15 cellular contexts compared by ENCODE assay signal in the genomic region with DNA sequence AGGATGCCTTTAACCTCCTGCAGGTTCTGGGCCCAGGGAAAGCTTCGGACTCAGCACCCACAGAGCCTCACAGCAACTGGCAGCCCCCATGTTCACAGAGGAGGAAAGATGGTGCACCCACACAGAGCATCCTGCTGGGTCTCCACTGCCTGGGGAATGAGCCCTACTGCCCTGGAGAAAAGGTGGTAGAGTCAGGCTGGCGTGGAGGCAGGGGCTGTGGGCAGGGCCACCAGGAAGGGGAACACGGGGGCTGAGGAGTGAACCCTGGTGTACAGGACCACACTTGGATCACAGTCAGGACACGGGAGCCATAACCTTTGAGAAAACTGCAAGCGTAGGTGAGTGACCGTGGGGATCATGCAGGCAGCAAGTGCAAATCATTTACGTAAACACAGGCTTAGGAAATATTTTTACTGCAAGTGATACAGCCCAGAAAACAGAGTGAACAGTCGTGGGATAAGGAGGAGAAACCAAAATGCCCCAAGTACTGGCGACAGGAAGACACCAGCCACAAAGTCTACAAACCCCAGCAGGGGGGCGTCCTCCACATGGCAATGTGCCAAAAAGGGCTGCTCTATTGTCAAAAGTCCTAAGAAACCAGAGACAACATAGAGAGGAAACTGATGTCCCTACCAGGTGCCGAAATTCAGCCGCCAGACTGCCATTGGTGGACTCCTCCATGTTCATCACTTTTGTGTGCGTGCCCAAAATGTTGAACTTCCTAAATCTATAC. TPM values are rescaled to one million over a fixed set of nuclear protein-coding genes. Genes with fewer than 3 reads are reported as not detected.
DNase-seq lines count a peak whose midpoint lies in the region; ATAC-seq, FAIRE-seq and TF ChIP-seq lines count a peak whose summit lies in the region.
"Had no signal": no experiment of that assay in that cellular context is flagged by ENCODE, and none has a peak within 500 bp of the region (broad histone marks: within the 10 kb centered on the region; RNA-seq: fewer than 3 reads in every experiment).

No MANE protein-coding gene starts in this region.

- H3K4me3 ChIP-seq in A673 (ENCODE audit: low read depth, low read length, poor library complexity, severe bottlenecking) (no peak overlapping the region), Loucy (ENCODE audit: low read length, poor library complexity, severe bottlenecking) (peak overlapping the region; percentile 2), GM12878 (no peak overlapping the region)
- no peak overlapping the region for H3K4me3 ChIP-seq in CD4-positive, CD25-positive, alpha-beta regulatory T cell (ENCODE audit: low read depth, low read length)
- H3K4me3 ChIP-seq: gastrocnemius medialis, GM23248, thoracic aorta had no signal

- H3K4me3 Mint-ChIP-seq in CD4-positive, CD25-positive, alpha-beta regulatory T cell = no peak overlapping the region
- H3K4me3 Mint-ChIP-seq in Calu3 (ENCODE audit: low read depth, unreplicated experiment) = no peak overlapping the region
- H3K4me3 Mint-ChIP-seq: natural killer cell treated with Interleukin-12 subunit alpha and Interleukin-12 subunit beta and Interleukin-15 and Interleukin-18, amount 100 ng/mL, for 72 hours had no signal

- in situ Hi-C loops in GM12878 (cut with MboI) = no loop called here

- ATAC-seq in CD4-positive, CD25-positive, alpha-beta regulatory T cell (ENCODE audit: low read depth in 2 of 2) = no peak
- no peak for ATAC-seq in GM12878
- ATAC-seq in GM18520 (IDR thresholded peaks at IDR 0.05; ENCODE audit: unreplicated experiment) = no peak
- ATAC-seq: gastrocnemius medialis; left colon; natural killer cell treated with Interleukin-12 subunit alpha and Interleukin-12 subunit beta and Interleukin-15 and Interleukin-18, amount 100 ng/mL, for 72 hours had no signal

- SMC1A ChIA-PET in GM12878 (lab: Charles Lee; ENCODE audit: uncharacterized antibody, unreplicated experiment) = interaction anchor here (1.2 kb wide), 1 partner anchor 21 kb away, joined by 6 read pairs; no protein-coding TSS in a partner anchor

- WGBS in GM12878 (ENCODE audit: insufficient coverage, insufficient replicate concordance, low lambda C conversion rate, missing lambda C conversion rate) = 90% methylated on average over 13 of the region's 13 CpGs

- no peak overlapping the region for H2AFZ ChIP-seq in Loucy (ENCODE audit: low read length)
- H2AFZ ChIP-seq in GM12878 (ENCODE audit: control insufficient read depth, low read depth, low read length) = no peak overlapping the region
- H2AFZ ChIP-seq: GM23248 had no signal

- peak overlapping the region in 2 of 3 donors; percentile 32 to 42 for H3K27ac Mint-ChIP-seq in CD4-positive, CD25-positive, alpha-beta regulatory T cell
- no peak overlapping the region for H3K27ac Mint-ChIP-seq in Calu3 (ENCODE audit: unreplicated experiment)

- H4K20me1 ChIP-seq in Loucy (ENCODE audit: insufficient read depth, low read length, poor library complexity, severe bottlenecking) (no peaks in the 10 kb centered on the region), GM12878 (ENCODE audit: control insufficient read depth, insufficient read depth) (peaks cover 9% of the 10 kb centered on the region)

- DNase-seq in A673 (ENCODE audit: low spot score) (peak; percentile 88), GM12878 (ENCODE audit: low read depth, low spot score) (no peak), NCI-H774 (lab: John Stamatoyannopoulos, UW) (no peak), Calu3 (no peak)
- DNase-seq in CD4-positive, CD25-positive, alpha-beta regulatory T cell = no peak
- DNase-seq: activated CD8-positive, alpha-beta memory T cell treated with anti-CD3 and anti-CD28 coated beads for 24 hours; gastrocnemius medialis; GM23248; left colon; NCI-H1092 had no signal

- TF ChIP-seq RAD21 in GM12878 (IDR thresholded peaks at IDR 0.05; ENCODE audit: insufficient read depth, low read depth, low read length) = no peak

- RAD21 ChIA-PET in GM12878 (lab: Charles Lee; ENCODE audit: unreplicated experiment) = no interaction called here

- H3K4me1 ChIP-seq in A673 (ENCODE audit: insufficient read depth, low read length, poor library complexity, severe bottlenecking) (peaks cover 6% of the 10 kb centered on the region), Loucy (ENCODE audit: insufficient read depth, low read length, poor library complexity, severe bottlenecking) (peaks cover 21% of the 10 kb centered on the region), GM12878 (ENCODE audit: control insufficient read depth, insufficient read depth, low read length) (no peaks in the 10 kb centered on the region)
- no peaks in the 10 kb centered on the region for H3K4me1 ChIP-seq in CD4-positive, CD25-positive, alpha-beta regulatory T cell (ENCODE audit: control insufficient read depth, insufficient read depth, low read length, poor library complexity, severe bottlenecking)

- TF ChIP-seq POLR2A in GM12878 (IDR thresholded peaks at IDR 0.05; ENCODE audit: low read depth, low read length) = peak; percentile 42; the same call in 1 of the 2 replicates

- TF ChIP-seq CTCF in A673 (conservative IDR thresholded peaks at IDR 0.05; ENCODE audit: low read depth, low read length) (no peak), Loucy (conservative IDR thresholded peaks at IDR 0.05; ENCODE audit: low read length) (no peak), GM12878 (IDR thresholded peaks at IDR 0.05 in 2 of 3, conservative IDR thresholded peaks at IDR 0.05 in 1 of 3; ENCODE audit: control insufficient read depth in 2 of 3, extremely low read depth in 1 of 3, insufficient read depth in 1 of 3, low read depth in 3 of 3, low read length in 3 of 3) (no peak), Calu3 (IDR thresholded peaks at IDR 0.05; ENCODE audit: unreplicated experiment) (no peak)

- peaks cover 78% of the 10 kb centered on the region for H3K36me3 Mint-ChIP-seq in CD4-positive, CD25-positive, alpha-beta regulatory T cell
- peaks cover 43% of the 10 kb centered on the region for H3K36me3 Mint-ChIP-seq in Calu3 (ENCODE audit: insufficient read depth, unreplicated experiment)

- no peaks in the 10 kb centered on the region for H3K27me3 Mint-ChIP-seq in CD4-positive, CD25-positive, alpha-beta regulatory T cell
- no peaks in the 10 kb centered on the region for H3K27me3 Mint-ChIP-seq in Calu3 (ENCODE audit: unreplicated experiment)
- H3K27me3 Mint-ChIP-seq: natural killer cell treated with Interleukin-12 subunit alpha and Interleukin-12 subunit beta and Interleukin-15 and Interleukin-18, amount 100 ng/mL, for 72 hours had no signal

- no TSS peak for BruUV-seq in A673 (replicated peaks; lab: Mats Ljungman, UMichigan)
- BruUV-seq in GM12878 (replicated peaks; lab: Mats Ljungman, UMichigan) = no TSS peak
- no TSS peak for BruUV-seq in Calu3 (replicated peaks; lab: Mats Ljungman, UMichigan)

- intact Hi-C loops in A673 (cut with micrococcal nuclease; ENCODE audit: unreplicated experiment) = no loop called here
- intact Hi-C loops in GM12878 (cut with micrococcal nuclease; ENCODE audit: unreplicated experiment) = no loop called here
- intact Hi-C loops in Calu3 (cut with micrococcal nuclease; ENCODE audit: unreplicated experiment) = no loop called here

- H3K27me3 ChIP-seq in A673 (replicated peaks; ENCODE audit: insufficient read depth, low read depth, low read length, poor library complexity) (no peaks in the 10 kb centered on the region), Loucy (ENCODE audit: insufficient read depth, low read length, poor library complexity, severe bottlenecking) (no peaks in the 10 kb centered on the region), GM12878 (replicated peaks in 1 of 2; ENCODE audit: control insufficient read depth in 2 of 2, insufficient read depth in 2 of 2, low read length in 1 of 2) (no peaks in the 10 kb centered on the region)
- H3K27me3 ChIP-seq in CD4-positive, CD25-positive, alpha-beta regulatory T cell (ENCODE audit: control insufficient read depth, insufficient read depth, low read length) = no peaks in the 10 kb centered on the region
- H3K27me3 ChIP-seq: gastrocnemius medialis had no signal

- H3K9me3 Mint-ChIP-seq in CD4-positive, CD25-positive, alpha-beta regulatory T cell = no peaks in the 10 kb centered on the region
- H3K9me3 Mint-ChIP-seq in Calu3 (ENCODE audit: low read depth, unreplicated experiment) = no peaks in the 10 kb centered on the region
- H3K9me3 Mint-ChIP-seq: natural killer cell treated with Interleukin-12 subunit alpha and Interleukin-12 subunit beta and Interleukin-15 and Interleukin-18, amount 100 ng/mL, for 72 hours had no signal

- H3K9me2 ChIP-seq in Loucy (replicated peaks; ENCODE audit: low read depth, low read length) = no peaks in the 10 kb centered on the region

- H3K4me2 ChIP-seq in Loucy (ENCODE audit: low read depth, low read length, poor library complexity, severe bottlenecking) (peak overlapping the region; percentile 58), GM12878 (ENCODE audit: control insufficient read depth, insufficient read depth) (no peak overlapping the region)

- H3F3A ChIP-seq in Loucy (ENCODE audit: low read depth) = no peaks in the 10 kb centered on the region

- TF ChIP-seq EP300 in GM12878 (IDR thresholded peaks at IDR 0.05; ENCODE audit: borderline replicate concordance in 1 of 2, control insufficient read depth in 1 of 2, low read depth in 2 of 2, low read length in 2 of 2) = no peak

- peak overlapping the region; percentile 55 for H3K27ac ChIP-seq in A673 (ENCODE audit: low read depth, low read length, poor library complexity, severe bottlenecking)
- peak overlapping the region; percentile 9 for H3K27ac ChIP-seq in CD4-positive, CD25-positive, alpha-beta regulatory T cell (ENCODE audit: insufficient read depth, low read length, poor library complexity, severe bottlenecking)
- no peak overlapping the region for H3K27ac ChIP-seq in GM12878 (ENCODE audit: control insufficient read depth, insufficient read depth)
- H3K27ac ChIP-seq: gastrocnemius medialis, GM23248, thoracic aorta had no signal

- H3K9me3 ChIP-seq in A673 (ENCODE audit: low read depth, low read length, poor library complexity, severe bottlenecking) = no peaks in the 10 kb centered on the region
- H3K9me3 ChIP-seq in CD4-positive, CD25-positive, alpha-beta regulatory T cell (ENCODE audit: control insufficient read depth in 2 of 2, low read length in 2 of 2) = no peaks in the 10 kb centered on the region
- no peaks in the 10 kb centered on the region for H3K9me3 ChIP-seq in Loucy (ENCODE audit: insufficient read depth, low read depth, low read length)
- H3K9me3 ChIP-seq in GM12878 (replicated peaks; ENCODE audit: control insufficient read depth, insufficient read depth, low read length) = no peaks in the 10 kb centered on the region
- H3K9me3 ChIP-seq: gastrocnemius medialis, thoracic aorta had no signal

- H3K79me2 ChIP-seq in Loucy (ENCODE audit: insufficient read depth, low read length) (no peaks in the 10 kb centered on the region), GM12878 (ENCODE audit: control insufficient read depth, insufficient read depth, low read length) (peaks cover 1% of the 10 kb centered on the region)

- peaks cover 9 to 46% (median 28%) of the 10 kb centered on the region in 4 donors for H3K4me1 Mint-ChIP-seq in CD4-positive, CD25-positive, alpha-beta regulatory T cell
- no peaks in the 10 kb centered on the region for H3K4me1 Mint-ChIP-seq in Calu3 (ENCODE audit: low read depth, unreplicated experiment)

- FAIRE-seq in GM12878 (lab: Jason Lieb, UNC) = no peak
- FAIRE-seq: astrocyte had no signal

- peaks cover 67% of the 10 kb centered on the region for H3K36me3 ChIP-seq in A673 (ENCODE audit: insufficient read depth, low read length, poor library complexity, severe bottlenecking)
- peaks cover 99% of the 10 kb centered on the region for H3K36me3 ChIP-seq in CD4-positive, CD25-positive, alpha-beta regulatory T cell (ENCODE audit: control insufficient read depth, insufficient read depth, low read length)
- peaks cover 84% of the 10 kb centered on the region for H3K36me3 ChIP-seq in Loucy (ENCODE audit: insufficient read depth, low read length)
- peaks cover 46 to 85% of the 10 kb centered on the region in 2 experiments for H3K36me3 ChIP-seq in GM12878 (ENCODE audit: control insufficient read depth in 2 of 2, insufficient read depth in 2 of 2, low read length in 1 of 2)

- POLR2A ChIA-PET in A673 (lab: Charles Lee; ENCODE audit: low non-redundant PET) (no interaction called here), GM12878 (lab: Charles Lee) (interaction anchor here (1.3 kb wide), 1 partner anchor 16 kb away, joined by 3 read pairs; no protein-coding TSS in a partner anchor)

- CTCF ChIA-PET in A673 (lab: Charles Lee) = no interaction called here
- CTCF ChIA-PET in GM12878 (lab: Yijun Ruan, JAX) = interaction anchor here (0.5 to 1.1 kb wide), 2 partner anchors 136 to 515 kb away, joined by 3 to 5 read pairs; no protein-coding TSS in a partner anchor
- CTCF ChIA-PET in Calu3 (lab: Charles Lee) = no interaction called here

- H3K9ac ChIP-seq in Loucy (ENCODE audit: low read depth, low read length, poor library complexity, severe bottlenecking) (peak overlapping the region; percentile 38), GM12878 (ENCODE audit: control insufficient read depth, insufficient read depth, low read length) (no peak overlapping the region)
- H3K9ac ChIP-seq: GM23248 had no signal

RNA-seq across cellular contexts. Expression of a gene that starts 27.6 kb away (rescaled TPM):
- total RNA-seq in A673 (2021) (69.5 and 76.5 TPM in 2 replicates), GM12878 (2014; rRNA removed) (266 and 304 TPM in 2 replicates), GM12878 (2014; rRNA removed; fragmentation: Illumina TruSeq; extraction: Trizol) (249 and 277 TPM in 2 replicates), GM12878 (2021) (309 and 336 TPM in 2 replicates), Calu3 (2022) (172 and 324 TPM in 2 replicates)
- 262 TPM for total RNA-seq in CD4-positive, CD25-positive, alpha-beta regulatory T cell
- polyA plus RNA-seq in CD4-positive, CD25-positive, alpha-beta regulatory T cell = 100 to 1,000 TPM; 198 to 331 (median 274) TPM
- 234 and 236 TPM in 2 replicates for total RNA-seq in GM12878 (2013; cell fraction: nucleolus; rRNA removed)
- polyA plus RNA-seq in GM12878 (2011; ENCODE audit: low read depth) = 185 TPM
- polyA plus RNA-seq in GM12878 (2011; rRNA removed) (398 and 422 TPM in 2 replicates), GM12878 (2014; fragmentation: Illumina TruSeq; extraction: Trizol) (337 and 410 TPM in 2 replicates), GM12878 (2014; fragmentation: Nextera tagmentation; extraction: Ambion mirVana) (100 to 1,000 TPM in 1 of 2 experiments, 10 to 100 TPM in 1; 81.8 to 102 TPM), GM12878 (2014; rRNA removed) (243 and 305 TPM in 2 replicates), GM12878 (2016; fragmentation: Nextera tagmentation; extraction: Ambion mirVana) (100 to 1,000 TPM; 318 to 326 TPM)
- polyA plus RNA-seq in GM12878 (2011; cell fraction: cytosol; rRNA removed) = 272 and 306 TPM in 2 replicates
- 395 and 414 TPM in 2 replicates for polyA plus RNA-seq in GM12878 (2011; cell fraction: nucleus; rRNA removed)
- 237 and 268 TPM in 2 replicates for polyA plus RNA-seq in GM12878 (2012)
- polyA minus RNA-seq in GM12878 (2011; rRNA and poly(A)+ RNA removed) = 452 and 493 TPM in 2 replicates
- polyA minus RNA-seq in GM12878 (2011; cell fraction: cytosol; rRNA and poly(A)+ RNA removed) = 179 and 200 TPM in 2 replicates
- polyA minus RNA-seq in GM12878 (2011; cell fraction: nucleus; rRNA and poly(A)+ RNA removed) = 391 and 520 TPM in 2 replicates
